Comparison of ENCODE assay signal across 18 cellular contexts in the genomic region with DNA sequence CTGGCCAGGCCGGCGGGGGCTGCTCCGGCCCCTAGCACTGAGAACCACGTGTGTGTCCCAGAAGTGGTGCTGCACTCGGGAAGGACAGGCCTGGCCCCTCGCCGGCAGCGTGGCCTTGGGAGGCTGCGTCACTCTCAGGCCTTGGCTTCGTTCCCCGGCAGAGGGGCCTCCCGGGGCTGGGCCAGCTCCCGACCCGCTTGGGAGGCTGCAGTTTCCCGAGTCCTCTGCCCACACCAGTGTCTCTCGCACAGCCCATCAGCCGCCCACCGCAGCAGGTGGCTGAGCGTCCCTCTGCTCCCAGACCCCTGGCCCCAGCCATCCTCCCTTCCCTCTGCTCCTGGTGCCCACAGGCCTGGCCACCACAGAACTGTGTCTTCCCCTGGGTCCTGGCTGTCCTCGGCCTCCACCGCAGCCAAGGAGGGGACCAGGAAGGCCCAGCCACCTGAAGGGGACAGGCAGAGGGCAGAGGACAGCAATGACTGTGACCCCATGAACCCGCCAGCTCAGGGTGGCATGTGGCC. TPM values are rescaled to one million over a fixed set of nuclear protein-coding genes. Genes with fewer than 3 reads are reported as not detected.
"Had no signal": no experiment of that assay in that cellular context is flagged by ENCODE, and none has a peak within 500 bp of the region (broad histone marks: within the 10 kb centered on the region; RNA-seq: fewer than 3 reads in every experiment).

No MANE protein-coding gene starts in this region.

- DNase-seq: activated T-cell treated with anti-CD3 and anti-CD28 coated beads, Interleukin-2, amount 50 U/mL, for 1 hour; cortex of kidney; effector CD4-positive, alpha-beta T cell; esophagus squamous epithelium; hippocampal formation; stimulated activated CD4-positive, alpha-beta T cell treated with anti-CD3 and anti-CD28 coated beads, Interleukin-2, amount 100 ng/mL, for 48 hours; stimulated activated naive B cell treated with anti-CD40 and anti-IgM and Interleukin-4, amounts not matched to agents 10 μg/mL and 1 μg/mL and 100 μg/mL, for 72 hours had no signal

- H3K4me3 Mint-ChIP-seq: activated naive CD4-positive, alpha-beta T cell treated with anti-CD3 and anti-CD28 coated beads, Interleukin-2, amount 50 U/mL, for 24 hours; brain; central memory CD8-positive, alpha-beta T cell; mesothelial cell of epicardium; stimulated activated naive B cell treated with anti-CD40 and anti-IgM and Interleukin-4, amounts not matched to agents 10 μg/mL and 1 μg/mL and 100 μg/mL, for 72 hours had no signal

- H3K27ac Mint-ChIP-seq: activated naive CD4-positive, alpha-beta T cell treated with anti-CD3 and anti-CD28 coated beads, Interleukin-2, amount 50 U/mL, for 24 hours; brain; mesothelial cell of epicardium; stimulated activated naive B cell treated with anti-CD40 and anti-IgM and Interleukin-4, amounts not matched to agents 10 μg/mL and 1 μg/mL and 100 μg/mL, for 72 hours had no signal

- ATAC-seq: activated CD4-positive, CD25-positive, alpha-beta regulatory T cell treated with anti-CD3 and anti-CD28 coated beads, Interleukin-2, amount 50 U/mL, for 24 hours; stimulated activated naive B cell treated with anti-CD40 and anti-IgM and Interleukin-4, amounts not matched to agents 10 μg/mL and 1 μg/mL and 100 μg/mL, for 72 hours had no signal

- H3K27me3 ChIP-seq: tibial nerve had no signal

- H3K27me3 Mint-ChIP-seq: activated naive CD4-positive, alpha-beta T cell treated with anti-CD3 and anti-CD28 coated beads, Interleukin-2, amount 50 U/mL, for 24 hours; brain; central memory CD8-positive, alpha-beta T cell; stimulated activated naive B cell treated with anti-CD40 and anti-IgM and Interleukin-4, amounts not matched to agents 10 μg/mL and 1 μg/mL and 100 μg/mL, for 72 hours had no signal

- H3K27ac ChIP-seq: esophagus squamous epithelium, SK-N-MC, tibial nerve had no signal

- H3K4me3 ChIP-seq: esophagus squamous epithelium, lung, SK-N-MC, tibial nerve had no signal

- H3K4me1 ChIP-seq: esophagus squamous epithelium, tibial nerve had no signal

- H3K36me3 ChIP-seq: esophagus squamous epithelium, tibial nerve had no signal

- H3K4me1 Mint-ChIP-seq: brain, mesothelial cell of epicardium had no signal

RNA-seq across cellular contexts. Expression of a gene that starts 10.9 kb away (rescaled TPM):
- total RNA-seq: fibroblast of villous mesenchyme, glomerular endothelial cell, osteocyte had no signal
